8 cellular contexts compared by ENCODE assay signal in the genomic region with DNA sequence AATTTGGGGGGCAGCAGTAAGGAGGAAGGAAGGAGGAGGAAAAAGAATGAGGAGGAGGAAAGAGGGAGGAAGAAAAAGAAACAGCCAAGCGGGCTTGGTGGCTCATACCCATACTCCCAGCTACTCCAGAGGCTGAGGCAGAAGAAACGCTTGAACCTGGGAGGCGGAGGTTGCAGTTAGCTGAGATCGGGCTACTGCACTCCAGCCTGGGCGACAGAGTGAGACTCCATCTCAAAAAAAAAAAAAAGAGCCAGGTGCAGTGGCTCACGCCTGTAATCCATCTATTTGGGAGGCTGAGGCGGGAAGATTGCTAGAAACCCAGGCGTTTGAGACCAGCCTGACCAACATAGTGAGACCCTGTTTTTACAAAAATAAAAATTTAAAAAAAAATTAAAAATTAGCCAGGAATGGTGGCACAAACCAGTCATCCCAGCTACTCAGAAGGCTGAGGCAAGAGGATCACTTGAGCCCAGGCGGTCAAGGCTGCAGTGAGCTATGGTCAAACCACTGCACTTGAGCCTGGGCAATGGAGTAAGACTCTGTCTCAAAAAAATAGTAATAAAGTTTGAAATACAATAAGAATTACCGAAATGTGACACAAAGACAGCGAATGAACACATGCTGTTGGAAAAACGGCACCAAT. TPM values are rescaled to one million over a fixed set of nuclear protein-coding genes. Genes with fewer than 3 reads are reported as not detected.
DNase-seq lines count a peak whose midpoint lies in the region; ATAC-seq and TF ChIP-seq lines count a peak whose summit lies in the region.

No MANE protein-coding gene starts in this region.

- TF ChIP-seq POLR2A in spleen (IDR thresholded peaks at IDR 0.05), result no peak

- H3K4me1 Mint-ChIP-seq in activated CD4-positive, alpha-beta T cell treated with anti-CD3 and anti-CD28 coated beads, Interleukin-2, amount 10 ng/mL, durations not matched to agents 7 days and 5 days, result peaks cover 11% of the 10 kb centered on the region

- POLR2A ChIA-PET in activated CD4-positive, alpha-beta T cell treated with anti-CD3 and anti-CD28 coated beads, Interleukin-2, amount 10 ng/mL, durations not matched to agents 7 days and 5 days (lab: Charles Lee), result no interaction called here

- intact Hi-C loops in spleen (cut with DNase I; ENCODE audit: low total_unique reads), result no loop called here

- peak overlapping the region; percentile 80 for H3K4me3 Mint-ChIP-seq in activated CD4-positive, alpha-beta T cell treated with anti-CD3 and anti-CD28 coated beads, Interleukin-2, amount 10 ng/mL, durations not matched to agents 7 days and 5 days

- 0 out of 3 replicates have a peak, but pooled peaks have one; percentile 2 for ATAC-seq in RWPE2 (ENCODE audit: low read depth)
- ATAC-seq in HG03432 (IDR thresholded peaks at IDR 0.05; ENCODE audit: unreplicated experiment), result no peak

- H3K36me3 ChIP-seq in RWPE2 (ENCODE audit: low read depth) (no peaks in the 10 kb centered on the region), spleen (no peaks in the 10 kb centered on the region)

- peak overlapping the region; percentile 87 for H3K27ac ChIP-seq in RWPE2 (ENCODE audit: poor library complexity, severe bottlenecking)
- H3K27ac ChIP-seq in spleen, result peak overlapping the region; percentile 27 to 84 (median 75)

- no peak for DNase-seq in activated CD4-positive, alpha-beta T cell treated with anti-CD3 and anti-CD28 coated beads, Interleukin-2, amount 10 ng/mL, durations not matched to agents 7 days and 5 days
- no peak for DNase-seq in activated CD4-positive, alpha-beta T cell treated with anti-CD3 and anti-CD28 coated beads for 1 hour
- DNase-seq in RWPE2 (ENCODE audit: low spot score), result no peak
- DNase-seq in fibroblast of villous mesenchyme (ENCODE audit: low read depth), result no peak
- no peak for DNase-seq in spleen
- no peak for DNase-seq in SIG-M5 (lab: John Stamatoyannopoulos, UW)
- no peak for DNase-seq in HPDE6-E6E7 (ENCODE audit: extremely low spot score)

- no peak for TF ChIP-seq CTCF in RWPE2 (IDR thresholded peaks at IDR 0.05; ENCODE audit: poor library complexity, severe bottlenecking)
- TF ChIP-seq CTCF in fibroblast of villous mesenchyme (IDR thresholded peaks at IDR 0.05; ENCODE audit: insufficient read depth, low read depth, low read length), result no peak
- no peak for TF ChIP-seq CTCF in spleen (IDR thresholded peaks at IDR 0.05 in 8 of 11, conservative IDR thresholded peaks at IDR 0.05 in 3 of 11)

- no peaks in the 10 kb centered on the region for H3K27me3 Mint-ChIP-seq in activated CD4-positive, alpha-beta T cell treated with anti-CD3 and anti-CD28 coated beads, Interleukin-2, amount 10 ng/mL, durations not matched to agents 7 days and 5 days

- WGBS in spleen, 5 donors, result 62 to 83% (median 68%) methylated on average over 12 of the region's 12 CpGs

- H3K27ac Mint-ChIP-seq in activated CD4-positive, alpha-beta T cell treated with anti-CD3 and anti-CD28 coated beads, Interleukin-2, amount 10 ng/mL, durations not matched to agents 7 days and 5 days, result peak overlapping the region; percentile 90

- H3K27me3 ChIP-seq in RWPE2 (ENCODE audit: insufficient read depth, poor library complexity, severe bottlenecking) (no peaks in the 10 kb centered on the region), spleen (replicated peaks in 1 of 7) (no peaks in the 10 kb centered on the region)

- H3K9me3 ChIP-seq in RWPE2 (ENCODE audit: severe bottlenecking), result no peaks in the 10 kb centered on the region
- no peaks in the 10 kb centered on the region for H3K9me3 ChIP-seq in spleen

- no peaks in the 10 kb centered on the region for H3K9me3 Mint-ChIP-seq in activated CD4-positive, alpha-beta T cell treated with anti-CD3 and anti-CD28 coated beads, Interleukin-2, amount 10 ng/mL, durations not matched to agents 7 days and 5 days

- H3K36me3 Mint-ChIP-seq in activated CD4-positive, alpha-beta T cell treated with anti-CD3 and anti-CD28 coated beads, Interleukin-2, amount 10 ng/mL, durations not matched to agents 7 days and 5 days (ENCODE audit: low read depth), result no peaks in the 10 kb centered on the region

- H3K4me1 ChIP-seq in RWPE2 (ENCODE audit: insufficient read depth, poor library complexity, severe bottlenecking) (peaks cover 11% of the 10 kb centered on the region), spleen (peaks cover 0 to 16% (median 13%) of the 10 kb centered on the region in 6 donors)

- CTCF ChIA-PET in activated CD4-positive, alpha-beta T cell treated with anti-CD3 and anti-CD28 coated beads, Interleukin-2, amount 10 ng/mL, durations not matched to agents 7 days and 5 days (lab: Charles Lee), result no interaction called here

- peak overlapping the region; percentile 13 for H3K4me3 ChIP-seq in RWPE2 (ENCODE audit: severe bottlenecking)
- H3K4me3 ChIP-seq in fibroblast of villous mesenchyme (ENCODE audit: low read depth, low read length), result peak overlapping the region; percentile 48
- peak overlapping the region in 7 of 8 donors; percentile 5 to 59 (median 29) for H3K4me3 ChIP-seq in spleen

RNA-seq across cellular contexts. Expression of a gene that starts 14.1 kb away (rescaled TPM):
- total RNA-seq in activated CD4-positive, alpha-beta T cell treated with anti-CD3 and anti-CD28 coated beads, Interleukin-2, amount 10 ng/mL, durations not matched to agents 7 days and 5 days, result 10 to 100 TPM; 29.4 to 31.4 TPM
- total RNA-seq in fibroblast of villous mesenchyme, result 47.4 and 53.1 TPM in 2 replicates
- 10 to 100 TPM; 30.3 to 46.2 (median 42.5) TPM for total RNA-seq in spleen
- 10 to 100 TPM; 11.5 to 30.9 (median 12.0) TPM for polyA plus RNA-seq in spleen

RNA-seq across cellular contexts. Expression of a gene that starts 24.9 kb away (rescaled TPM):
- 10 to 100 TPM; 16.5 to 24.1 TPM for total RNA-seq in activated CD4-positive, alpha-beta T cell treated with anti-CD3 and anti-CD28 coated beads, Interleukin-2, amount 10 ng/mL, durations not matched to agents 7 days and 5 days
- total RNA-seq in fibroblast of villous mesenchyme (33.5 and 34.5 TPM in 2 replicates), spleen (10 to 100 TPM; 30.9 to 45.1 (median 39.3) TPM)
- polyA plus RNA-seq in spleen, result 10 to 100 TPM; 24.6 to 56.4 (median 51.2) TPM
